ENCODE assay signal across 1 cellular context in the genomic region with DNA sequence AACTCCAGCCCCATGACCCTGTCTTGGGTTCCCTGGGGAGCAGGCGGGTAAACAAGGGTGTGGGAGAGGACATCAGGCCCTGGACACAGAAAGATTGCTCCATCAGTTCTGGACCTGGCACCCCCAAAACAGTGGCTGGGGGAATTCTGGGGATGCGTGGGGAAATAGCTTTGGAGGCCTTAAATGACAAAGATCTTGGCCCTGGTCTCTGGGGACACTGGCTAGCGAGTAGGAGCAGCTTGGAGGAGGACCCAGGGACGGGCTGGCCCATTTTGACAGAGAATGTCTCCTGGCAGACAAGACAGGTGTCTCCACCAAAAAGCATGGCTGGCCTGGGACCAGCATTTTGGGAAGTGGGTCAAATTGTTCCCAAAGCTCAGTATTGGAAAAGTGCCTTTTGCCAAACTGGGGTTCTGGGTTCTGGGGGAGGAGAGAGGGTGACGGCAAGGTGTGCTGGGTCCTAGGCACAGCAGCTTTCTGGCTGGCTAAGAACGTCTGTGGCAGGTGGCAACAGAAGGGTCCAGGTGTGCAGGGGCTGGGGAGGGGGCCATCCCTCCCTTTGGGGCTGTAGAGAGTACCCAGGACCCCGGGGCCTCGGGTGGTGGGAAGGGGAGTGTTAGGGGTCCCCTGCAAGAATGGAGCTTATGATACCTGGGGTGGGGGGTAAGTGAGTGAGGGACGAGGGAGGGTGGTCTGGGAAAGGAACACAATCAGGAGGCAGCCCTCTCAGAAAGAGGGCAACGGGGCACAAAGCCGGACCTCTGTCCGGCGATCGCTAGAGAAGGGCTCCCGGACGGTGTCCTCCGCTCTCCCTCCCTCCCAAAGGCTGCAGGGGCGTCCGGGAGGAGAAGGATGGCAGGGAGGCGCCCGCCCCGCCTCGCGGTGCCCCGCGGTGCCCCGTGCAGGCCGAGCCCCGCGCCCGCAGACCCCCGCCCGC.
TF ChIP-seq lines count a peak whose summit lies in the region.

No MANE protein-coding gene starts in this region.

TF ChIP-seq in GM12878, 131 proteins besides CTCF, POLR2A, EP300 and RAD21 (continued from another document):
- TF ChIP-seq, protein P1, sequence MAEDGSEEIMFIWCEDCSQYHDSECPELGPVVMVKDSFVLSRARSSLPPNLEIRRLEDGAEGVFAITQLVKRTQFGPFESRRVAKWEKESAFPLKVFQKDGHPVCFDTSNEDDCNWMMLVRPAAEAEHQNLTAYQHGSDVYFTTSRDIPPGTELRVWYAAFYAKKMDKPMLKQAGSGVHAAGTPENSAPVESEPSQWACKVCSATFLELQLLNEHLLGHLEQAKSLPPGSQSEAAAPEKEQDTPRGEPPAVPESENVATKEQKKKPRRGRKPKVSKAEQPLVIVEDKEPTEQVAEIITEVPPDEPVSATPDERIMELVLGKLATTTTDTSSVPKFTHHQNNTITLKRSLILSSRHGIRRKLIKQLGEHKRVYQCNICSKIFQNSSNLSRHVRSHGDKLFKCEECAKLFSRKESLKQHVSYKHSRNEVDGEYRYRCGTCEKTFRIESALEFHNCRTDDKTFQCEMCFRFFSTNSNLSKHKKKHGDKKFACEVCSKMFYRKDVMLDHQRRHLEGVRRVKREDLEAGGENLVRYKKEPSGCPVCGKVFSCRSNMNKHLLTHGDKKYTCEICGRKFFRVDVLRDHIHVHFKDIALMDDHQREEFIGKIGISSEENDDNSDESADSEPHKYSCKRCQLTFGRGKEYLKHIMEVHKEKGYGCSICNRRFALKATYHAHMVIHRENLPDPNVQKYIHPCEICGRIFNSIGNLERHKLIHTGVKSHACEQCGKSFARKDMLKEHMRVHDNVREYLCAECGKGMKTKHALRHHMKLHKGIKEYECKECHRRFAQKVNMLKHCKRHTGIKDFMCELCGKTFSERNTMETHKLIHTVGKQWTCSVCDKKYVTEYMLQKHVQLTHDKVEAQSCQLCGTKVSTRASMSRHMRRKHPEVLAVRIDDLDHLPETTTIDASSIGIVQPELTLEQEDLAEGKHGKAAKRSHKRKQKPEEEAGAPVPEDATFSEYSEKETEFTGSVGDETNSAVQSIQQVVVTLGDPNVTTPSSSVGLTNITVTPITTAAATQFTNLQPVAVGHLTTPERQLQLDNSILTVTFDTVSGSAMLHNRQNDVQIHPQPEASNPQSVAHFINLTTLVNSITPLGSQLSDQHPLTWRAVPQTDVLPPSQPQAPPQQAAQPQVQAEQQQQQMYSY (CRISPR knock-in tag; IDR thresholded peaks at IDR 0.05) = no peak
- TF ChIP-seq ESRRA (IDR thresholded peaks at IDR 0.05; ENCODE audit: low read length) = no peak
- TF ChIP-seq CHD1 (IDR thresholded peaks at IDR 0.05; ENCODE audit: low read depth, low read length) = no peak
- no peak for TF ChIP-seq RCOR1 (conservative IDR thresholded peaks at IDR 0.05; ENCODE audit: low read depth, low read length)
- TF ChIP-seq FOS (IDR thresholded peaks at IDR 0.05; ENCODE audit: borderline replicate concordance, extremely low read depth, insufficient read length) = no peak
- TF ChIP-seq NRF1 (conservative IDR thresholded peaks at IDR 0.05; ENCODE audit: low read depth, low read length) = no peak
- TF ChIP-seq MEF2B (IDR thresholded peaks at IDR 0.05; ENCODE audit: partially characterized antibody, poor library complexity, severe bottlenecking) = peak; percentile 81
- 0 out of 4 replicates have a peak, but pooled peaks of 1 of the 2 experiments have one; percentile 8 for TF ChIP-seq IKZF2 (IDR thresholded peaks at IDR 0.05)
- no peak for TF ChIP-seq ZNF207 (IDR thresholded peaks at IDR 0.05; ENCODE audit: borderline replicate concordance)
- TF ChIP-seq, protein P2, sequence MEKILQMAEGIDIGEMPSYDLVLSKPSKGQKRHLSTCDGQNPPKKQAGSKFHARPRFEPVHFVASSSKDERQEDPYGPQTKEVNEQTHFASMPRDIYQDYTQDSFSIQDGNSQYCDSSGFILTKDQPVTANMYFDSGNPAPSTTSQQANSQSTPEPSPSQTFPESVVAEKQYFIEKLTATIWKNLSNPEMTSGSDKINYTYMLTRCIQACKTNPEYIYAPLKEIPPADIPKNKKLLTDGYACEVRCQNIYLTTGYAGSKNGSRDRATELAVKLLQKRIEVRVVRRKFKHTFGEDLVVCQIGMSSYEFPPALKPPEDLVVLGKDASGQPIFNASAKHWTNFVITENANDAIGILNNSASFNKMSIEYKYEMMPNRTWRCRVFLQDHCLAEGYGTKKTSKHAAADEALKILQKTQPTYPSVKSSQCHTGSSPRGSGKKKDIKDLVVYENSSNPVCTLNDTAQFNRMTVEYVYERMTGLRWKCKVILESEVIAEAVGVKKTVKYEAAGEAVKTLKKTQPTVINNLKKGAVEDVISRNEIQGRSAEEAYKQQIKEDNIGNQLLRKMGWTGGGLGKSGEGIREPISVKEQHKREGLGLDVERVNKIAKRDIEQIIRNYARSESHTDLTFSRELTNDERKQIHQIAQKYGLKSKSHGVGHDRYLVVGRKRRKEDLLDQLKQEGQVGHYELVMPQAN (conservative IDR thresholded peaks at IDR 0.05) = 0 out of 2 replicates have a peak, but pooled peaks have one; percentile 25
- TF ChIP-seq, protein P3, sequence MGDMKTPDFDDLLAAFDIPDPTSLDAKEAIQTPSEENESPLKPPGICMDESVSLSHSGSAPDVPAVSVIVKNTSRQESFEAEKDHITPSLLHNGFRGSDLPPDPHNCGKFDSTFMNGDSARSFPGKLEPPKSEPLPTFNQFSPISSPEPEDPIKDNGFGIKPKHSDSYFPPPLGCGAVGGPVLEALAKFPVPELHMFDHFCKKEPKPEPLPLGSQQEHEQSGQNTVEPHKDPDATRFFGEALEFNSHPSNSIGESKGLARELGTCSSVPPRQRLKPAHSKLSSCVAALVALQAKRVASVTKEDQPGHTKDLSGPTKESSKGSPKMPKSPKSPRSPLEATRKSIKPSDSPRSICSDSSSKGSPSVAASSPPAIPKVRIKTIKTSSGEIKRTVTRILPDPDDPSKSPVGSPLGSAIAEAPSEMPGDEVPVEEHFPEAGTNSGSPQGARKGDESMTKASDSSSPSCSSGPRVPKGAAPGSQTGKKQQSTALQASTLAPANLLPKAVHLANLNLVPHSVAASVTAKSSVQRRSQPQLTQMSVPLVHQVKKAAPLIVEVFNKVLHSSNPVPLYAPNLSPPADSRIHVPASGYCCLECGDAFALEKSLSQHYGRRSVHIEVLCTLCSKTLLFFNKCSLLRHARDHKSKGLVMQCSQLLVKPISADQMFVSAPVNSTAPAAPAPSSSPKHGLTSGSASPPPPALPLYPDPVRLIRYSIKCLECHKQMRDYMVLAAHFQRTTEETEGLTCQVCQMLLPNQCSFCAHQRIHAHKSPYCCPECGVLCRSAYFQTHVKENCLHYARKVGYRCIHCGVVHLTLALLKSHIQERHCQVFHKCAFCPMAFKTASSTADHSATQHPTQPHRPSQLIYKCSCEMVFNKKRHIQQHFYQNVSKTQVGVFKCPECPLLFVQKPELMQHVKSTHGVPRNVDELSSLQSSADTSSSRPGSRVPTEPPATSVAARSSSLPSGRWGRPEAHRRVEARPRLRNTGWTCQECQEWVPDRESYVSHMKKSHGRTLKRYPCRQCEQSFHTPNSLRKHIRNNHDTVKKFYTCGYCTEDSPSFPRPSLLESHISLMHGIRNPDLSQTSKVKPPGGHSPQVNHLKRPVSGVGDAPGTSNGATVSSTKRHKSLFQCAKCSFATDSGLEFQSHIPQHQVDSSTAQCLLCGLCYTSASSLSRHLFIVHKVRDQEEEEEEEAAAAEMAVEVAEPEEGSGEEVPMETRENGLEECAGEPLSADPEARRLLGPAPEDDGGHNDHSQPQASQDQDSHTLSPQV (IDR thresholded peaks at IDR 0.05) = no peak
- no peak for TF ChIP-seq FOXK2 (IDR thresholded peaks at IDR 0.05)
- TF ChIP-seq KDM1A (IDR thresholded peaks at IDR 0.05; ENCODE audit: borderline replicate concordance) = no peak
- TF ChIP-seq IKZF1 (conservative IDR thresholded peaks at IDR 0.05) = peak; percentile 31
- TF ChIP-seq, protein P4, sequence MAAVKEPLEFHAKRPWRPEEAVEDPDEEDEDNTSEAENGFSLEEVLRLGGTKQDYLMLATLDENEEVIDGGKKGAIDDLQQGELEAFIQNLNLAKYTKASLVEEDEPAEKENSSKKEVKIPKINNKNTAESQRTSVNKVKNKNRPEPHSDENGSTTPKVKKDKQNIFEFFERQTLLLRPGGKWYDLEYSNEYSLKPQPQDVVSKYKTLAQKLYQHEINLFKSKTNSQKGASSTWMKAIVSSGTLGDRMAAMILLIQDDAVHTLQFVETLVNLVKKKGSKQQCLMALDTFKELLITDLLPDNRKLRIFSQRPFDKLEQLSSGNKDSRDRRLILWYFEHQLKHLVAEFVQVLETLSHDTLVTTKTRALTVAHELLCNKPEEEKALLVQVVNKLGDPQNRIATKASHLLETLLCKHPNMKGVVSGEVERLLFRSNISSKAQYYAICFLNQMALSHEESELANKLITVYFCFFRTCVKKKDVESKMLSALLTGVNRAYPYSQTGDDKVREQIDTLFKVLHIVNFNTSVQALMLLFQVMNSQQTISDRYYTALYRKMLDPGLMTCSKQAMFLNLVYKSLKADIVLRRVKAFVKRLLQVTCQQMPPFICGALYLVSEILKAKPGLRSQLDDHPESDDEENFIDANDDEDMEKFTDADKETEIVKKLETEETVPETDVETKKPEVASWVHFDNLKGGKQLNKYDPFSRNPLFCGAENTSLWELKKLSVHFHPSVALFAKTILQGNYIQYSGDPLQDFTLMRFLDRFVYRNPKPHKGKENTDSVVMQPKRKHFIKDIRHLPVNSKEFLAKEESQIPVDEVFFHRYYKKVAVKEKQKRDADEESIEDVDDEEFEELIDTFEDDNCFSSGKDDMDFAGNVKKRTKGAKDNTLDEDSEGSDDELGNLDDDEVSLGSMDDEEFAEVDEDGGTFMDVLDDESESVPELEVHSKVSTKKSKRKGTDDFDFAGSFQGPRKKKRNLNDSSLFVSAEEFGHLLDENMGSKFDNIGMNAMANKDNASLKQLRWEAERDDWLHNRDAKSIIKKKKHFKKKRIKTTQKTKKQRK (IDR thresholded peaks at IDR 0.05; ENCODE audit: low read depth, low read length) = no peak
- no peak for TF ChIP-seq SREBF2 (IDR thresholded peaks at IDR 0.05; ENCODE audit: low read length)
- TF ChIP-seq, protein P5, sequence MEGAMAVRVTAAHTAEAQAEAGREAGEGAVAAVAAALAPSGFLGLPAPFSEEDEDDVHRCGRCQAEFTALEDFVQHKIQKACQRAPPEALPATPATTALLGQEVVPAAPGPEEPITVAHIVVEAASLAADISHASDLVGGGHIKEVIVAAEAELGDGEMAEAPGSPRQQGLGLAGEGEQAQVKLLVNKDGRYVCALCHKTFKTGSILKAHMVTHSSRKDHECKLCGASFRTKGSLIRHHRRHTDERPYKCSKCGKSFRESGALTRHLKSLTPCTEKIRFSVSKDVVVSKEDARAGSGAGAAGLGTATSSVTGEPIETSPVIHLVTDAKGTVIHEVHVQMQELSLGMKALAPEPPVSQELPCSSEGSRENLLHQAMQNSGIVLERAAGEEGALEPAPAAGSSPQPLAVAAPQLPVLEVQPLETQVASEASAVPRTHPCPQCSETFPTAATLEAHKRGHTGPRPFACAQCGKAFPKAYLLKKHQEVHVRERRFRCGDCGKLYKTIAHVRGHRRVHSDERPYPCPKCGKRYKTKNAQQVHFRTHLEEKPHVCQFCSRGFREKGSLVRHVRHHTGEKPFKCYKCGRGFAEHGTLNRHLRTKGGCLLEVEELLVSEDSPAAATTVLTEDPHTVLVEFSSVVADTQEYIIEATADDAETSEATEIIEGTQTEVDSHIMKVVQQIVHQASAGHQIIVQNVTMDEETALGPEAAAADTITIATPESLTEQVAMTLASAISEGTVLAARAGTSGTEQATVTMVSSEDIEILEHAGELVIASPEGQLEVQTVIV (IDR thresholded peaks at IDR 0.05; ENCODE audit: borderline replicate concordance, partially characterized antibody) = no peak
- TF ChIP-seq NR2C1 (IDR thresholded peaks at IDR 0.05) = no peak
- TF ChIP-seq, protein P6, sequence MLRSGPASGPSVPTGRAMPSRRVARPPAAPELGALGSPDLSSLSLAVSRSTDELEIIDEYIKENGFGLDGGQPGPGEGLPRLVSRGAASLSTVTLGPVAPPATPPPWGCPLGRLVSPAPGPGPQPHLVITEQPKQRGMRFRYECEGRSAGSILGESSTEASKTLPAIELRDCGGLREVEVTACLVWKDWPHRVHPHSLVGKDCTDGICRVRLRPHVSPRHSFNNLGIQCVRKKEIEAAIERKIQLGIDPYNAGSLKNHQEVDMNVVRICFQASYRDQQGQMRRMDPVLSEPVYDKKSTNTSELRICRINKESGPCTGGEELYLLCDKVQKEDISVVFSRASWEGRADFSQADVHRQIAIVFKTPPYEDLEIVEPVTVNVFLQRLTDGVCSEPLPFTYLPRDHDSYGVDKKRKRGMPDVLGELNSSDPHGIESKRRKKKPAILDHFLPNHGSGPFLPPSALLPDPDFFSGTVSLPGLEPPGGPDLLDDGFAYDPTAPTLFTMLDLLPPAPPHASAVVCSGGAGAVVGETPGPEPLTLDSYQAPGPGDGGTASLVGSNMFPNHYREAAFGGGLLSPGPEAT (IDR thresholded peaks at IDR 0.05; ENCODE audit: low read depth) = no peak
- no peak for TF ChIP-seq BMI1 (IDR thresholded peaks at IDR 0.05; ENCODE audit: borderline replicate concordance)
TF ChIP-seq in GM12878: peak in this region for 4.
